Comparison of ENCODE assay signal across 19 cellular contexts in the genomic region with DNA sequence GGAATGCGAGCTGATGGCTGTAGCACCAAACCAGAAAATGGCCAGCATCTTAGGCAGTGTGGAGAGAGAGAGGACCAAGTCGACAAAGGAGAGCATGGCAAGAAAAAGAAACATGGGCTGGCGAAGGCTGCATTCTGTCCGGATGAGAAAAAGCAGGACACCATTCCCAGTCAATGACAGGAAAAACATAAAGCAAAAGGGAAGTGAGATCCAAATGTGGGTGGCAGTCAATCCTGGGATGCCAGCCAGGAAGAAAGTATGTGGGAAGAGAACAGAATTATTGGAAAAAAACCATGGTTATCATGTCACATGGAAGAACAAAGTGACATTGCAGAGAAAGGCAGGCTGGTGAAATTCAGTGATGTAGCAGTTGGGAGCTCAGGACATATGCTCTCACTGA. TPM values are rescaled to one million over a fixed set of nuclear protein-coding genes. Genes with fewer than 3 reads are reported as not detected.
DNase-seq lines count a peak whose midpoint lies in the region; ATAC-seq and TF ChIP-seq lines count a peak whose summit lies in the region.
"Had no signal": no experiment of that assay in that cellular context is flagged by ENCODE, and none has a peak within 500 bp of the region (broad histone marks: within the 10 kb centered on the region; RNA-seq: fewer than 3 reads in every experiment).

No MANE protein-coding gene starts in this region.

- H3K79me1 ChIP-seq in trophoblast cell (ENCODE audit: low read length), result no peaks in the 10 kb centered on the region

- BruUV-seq in Caco-2 (replicated peaks; lab: Mats Ljungman, UMichigan), result no TSS peak

- TF ChIP-seq CTCF in dorsolateral prefrontal cortex (IDR thresholded peaks at IDR 0.05 in 54 of 56, conservative IDR thresholded peaks at IDR 0.05 in 2 of 56; ENCODE audit: low read depth in 1 of 56, partially characterized antibody in 56 of 56) (no peak), Caco-2 (IDR thresholded peaks at IDR 0.05; ENCODE audit: insufficient read depth in 1 of 2, low read depth in 1 of 2, low read length in 1 of 2, severe bottlenecking in 1 of 2, unreplicated experiment in 1 of 2) (no peak), foreskin fibroblast (IDR thresholded peaks at IDR 0.05; ENCODE audit: low read depth, low read length) (no peak)

- H3K27me3 ChIP-seq in dorsolateral prefrontal cortex (no peaks in the 10 kb centered on the region), trophoblast cell (ENCODE audit: insufficient read depth, low read length) (no peaks in the 10 kb centered on the region), Caco-2 (replicated peaks; ENCODE audit: control insufficient read depth, insufficient read depth, low read length) (no peaks in the 10 kb centered on the region)
- H3K27me3 ChIP-seq: BE2C had no signal

- H4K91ac ChIP-seq in trophoblast cell (ENCODE audit: low read depth, low read length), result no peak overlapping the region

- no peak overlapping the region for H3K4ac ChIP-seq in trophoblast cell (ENCODE audit: low read depth, low read length)

- no peak overlapping the region for H2BK120ac ChIP-seq in trophoblast cell (ENCODE audit: insufficient read depth, low read length, poor library complexity)

- no peaks in the 10 kb centered on the region for H3K4me1 Mint-ChIP-seq in Caco-2 (ENCODE audit: low read depth, unreplicated experiment)
- H3K4me1 Mint-ChIP-seq in activated T-helper 17 cell treated with anti-CD3 and anti-CD28 coated beads, Interleukin-2, amount 50 U/mL, for 72 hours, result no peaks in the 10 kb centered on the region
- H3K4me1 Mint-ChIP-seq: CD4-positive, CD25-positive, alpha-beta regulatory T cell; CD8-positive, alpha-beta memory T cell had no signal

- no peak overlapping the region for H3K27ac Mint-ChIP-seq in Caco-2 (ENCODE audit: unreplicated experiment)
- H3K27ac Mint-ChIP-seq in activated T-helper 17 cell treated with anti-CD3 and anti-CD28 coated beads, Interleukin-2, amount 50 U/mL, for 72 hours, result no peak overlapping the region
- H3K27ac Mint-ChIP-seq: CD4-positive, CD25-positive, alpha-beta regulatory T cell; CD8-positive, alpha-beta memory T cell; H9 had no signal

- CTCF ChIA-PET in Caco-2 (lab: Charles Lee), result no interaction called here

- H4K8ac ChIP-seq in trophoblast cell (ENCODE audit: low read depth, low read length), result no peak overlapping the region

- H3K23ac ChIP-seq in trophoblast cell (ENCODE audit: low read length), result peak overlapping the region; percentile 58

- no peaks in the 10 kb centered on the region for H3K36me3 ChIP-seq in trophoblast cell (ENCODE audit: control insufficient read depth in 1 of 2, insufficient read depth in 2 of 2, low read length in 2 of 2)
- no peaks in the 10 kb centered on the region for H3K36me3 ChIP-seq in Caco-2 (ENCODE audit: control insufficient read depth, insufficient read depth, low read length)
- H3K36me3 ChIP-seq: BE2C had no signal

- H2AFZ ChIP-seq in trophoblast cell (ENCODE audit: insufficient read depth, low read length, poor library complexity), result no peak overlapping the region

- no peak for ATAC-seq in activated T-helper 17 cell treated with anti-CD3 and anti-CD28 coated beads, Interleukin-2, amount 50 U/mL, for 72 hours (replicated peaks)

- intact Hi-C loops in dorsolateral prefrontal cortex (cut with DNase I) (no loop called here), Caco-2 (cut with micrococcal nuclease; ENCODE audit: unreplicated experiment) (no loop called here)

- H3K4me3 ChIP-seq in dorsolateral prefrontal cortex, result no peak overlapping the region
- no peak overlapping the region for H3K4me3 ChIP-seq in trophoblast cell (ENCODE audit: low read depth, low read length)
- no peak overlapping the region for H3K4me3 ChIP-seq in Caco-2 (ENCODE audit: low read depth, low read length)
- no peak overlapping the region for H3K4me3 ChIP-seq in foreskin fibroblast (ENCODE audit: low read depth in 1 of 2, low read length in 2 of 2)

- H3K4me2 ChIP-seq in trophoblast cell (ENCODE audit: low read length), result no peak overlapping the region

- H3K9me3 ChIP-seq in trophoblast cell (ENCODE audit: insufficient read depth, low read depth, low read length) (no peaks in the 10 kb centered on the region), Caco-2 (no peaks in the 10 kb centered on the region)
- H3K9me3 ChIP-seq: BE2C had no signal

- H2AK5ac ChIP-seq in trophoblast cell (ENCODE audit: low read length), result no peak overlapping the region

- no peak overlapping the region for H3K14ac ChIP-seq in trophoblast cell (ENCODE audit: low read length)

- POLR2A ChIA-PET in Caco-2 (lab: Charles Lee), result no interaction called here

- H3K4me3 Mint-ChIP-seq in Caco-2 (ENCODE audit: unreplicated experiment), result no peak overlapping the region
- no peak overlapping the region for H3K4me3 Mint-ChIP-seq in activated T-helper 17 cell treated with anti-CD3 and anti-CD28 coated beads, Interleukin-2, amount 50 U/mL, for 72 hours
- H3K4me3 Mint-ChIP-seq: CD4-positive, CD25-positive, alpha-beta regulatory T cell; CD8-positive, alpha-beta memory T cell; H9 had no signal

- no CpG with 5 or more reads among the region's 4 CpGs for WGBS in trophoblast cell (ENCODE audit: extremely low coverage, insufficient coverage, insufficient read length)

- no peak overlapping the region for H3K18ac ChIP-seq in trophoblast cell (ENCODE audit: low read length)

- H3K79me2 ChIP-seq in trophoblast cell (ENCODE audit: control insufficient read depth, insufficient read depth, low read length, poor library complexity), result no peaks in the 10 kb centered on the region

- DNase-seq in dorsolateral prefrontal cortex (peak in 4 of 10 donors; percentile 3 to 45 (median 43)), middle frontal gyrus (ENCODE audit: extremely low spot score, low spot score) (peak; percentile 30), trophoblast cell (no peak), Caco-2 (no peak), foreskin fibroblast (no peak), HUDEP-2 (lab: John Stamatoyannopoulos, UW; ENCODE audit: unreplicated experiment in 76 of 76) (no peak)
- DNase-seq: BE2C; C1 segment of cervical spinal cord; CD4-positive, CD25-positive, alpha-beta regulatory T cell; CD8-positive, alpha-beta memory T cell; COR-L47; DMS79; GF-D8; GOT3; H9; KG1 had no signal

- peak overlapping the region in 34 of 59 donors; percentile 4 to 87 (median 56) for H3K27ac ChIP-seq in dorsolateral prefrontal cortex
- H3K27ac ChIP-seq in trophoblast cell (ENCODE audit: low read depth, low read length), result no peak overlapping the region

- no peak overlapping the region for H4K12ac ChIP-seq in trophoblast cell (ENCODE audit: low read depth, low read length)

- no peaks in the 10 kb centered on the region for H3K4me1 ChIP-seq in trophoblast cell (ENCODE audit: control insufficient read depth in 1 of 2, insufficient read depth in 2 of 2, low read length in 2 of 2)
- H3K4me1 ChIP-seq in Caco-2, result no peaks in the 10 kb centered on the region
- H3K4me1 ChIP-seq: BE2C had no signal

- peaks cover 18% of the 10 kb centered on the region for H3K27me3 Mint-ChIP-seq in Caco-2 (ENCODE audit: insufficient read depth, unreplicated experiment)
- H3K27me3 Mint-ChIP-seq in activated T-helper 17 cell treated with anti-CD3 and anti-CD28 coated beads, Interleukin-2, amount 50 U/mL, for 72 hours, result peaks cover 8% of the 10 kb centered on the region
- H3K27me3 Mint-ChIP-seq: CD4-positive, CD25-positive, alpha-beta regulatory T cell had no signal

- no peak overlapping the region for H3K9ac ChIP-seq in trophoblast cell (ENCODE audit: low read length)

- H3K9me3 Mint-ChIP-seq in Caco-2 (ENCODE audit: unreplicated experiment), result no peaks in the 10 kb centered on the region
- no peaks in the 10 kb centered on the region for H3K9me3 Mint-ChIP-seq in activated T-helper 17 cell treated with anti-CD3 and anti-CD28 coated beads, Interleukin-2, amount 50 U/mL, for 72 hours
- H3K9me3 Mint-ChIP-seq: CD8-positive, alpha-beta memory T cell; H9 had no signal

- H2BK5ac ChIP-seq in trophoblast cell (ENCODE audit: low read depth, low read length, poor library complexity), result no peak overlapping the region

- H2BK12ac ChIP-seq in trophoblast cell (ENCODE audit: low read length), result no peak overlapping the region

- no peaks in the 10 kb centered on the region for H3K36me3 Mint-ChIP-seq in Caco-2 (ENCODE audit: insufficient read depth, unreplicated experiment)
- H3K36me3 Mint-ChIP-seq in activated T-helper 17 cell treated with anti-CD3 and anti-CD28 coated beads, Interleukin-2, amount 50 U/mL, for 72 hours (ENCODE audit: low read depth), result no peaks in the 10 kb centered on the region
- H3K36me3 Mint-ChIP-seq: CD4-positive, CD25-positive, alpha-beta regulatory T cell; CD8-positive, alpha-beta memory T cell had no signal

RNA-seq across cellular contexts. Expression of a gene that starts 36.9 kb away (rescaled TPM):
- total RNA-seq in dorsolateral prefrontal cortex (1 to 10 TPM in 1 of 120 experiments, under 1 TPM in 86, not detected in 33; 0.04 to 1.2 (median 0.13) TPM), Caco-2 (2022) (not detected in 2 replicates)
- 0.03 TPM in 1 of 2 replicates, not detected in the other for polyA plus RNA-seq in trophoblast cell (2013)
- not detected for total RNA-seq in activated T-helper 17 cell treated with anti-CD3 and anti-CD28 coated beads, Interleukin-2, amount 50 U/mL, for 72 hours
- total RNA-seq: A172; CD4-positive, CD25-positive, alpha-beta regulatory T cell; CD8-positive, alpha-beta memory T cell had no signal
- polyA plus RNA-seq: CD4-positive, CD25-positive, alpha-beta regulatory T cell; CD8-positive, alpha-beta memory T cell had no signal

RNA-seq across cellular contexts. Expression of a gene that starts 40.0 kb away (rescaled TPM):
- total RNA-seq in dorsolateral prefrontal cortex (not detected), Caco-2 (2022) (not detected in 2 replicates)
- not detected in 2 replicates for polyA plus RNA-seq in trophoblast cell (2013)
- total RNA-seq in activated T-helper 17 cell treated with anti-CD3 and anti-CD28 coated beads, Interleukin-2, amount 50 U/mL, for 72 hours, result not detected
- total RNA-seq: A172; CD4-positive, CD25-positive, alpha-beta regulatory T cell; CD8-positive, alpha-beta memory T cell; Daoy; H9 had no signal
- polyA plus RNA-seq: CD8-positive, alpha-beta memory T cell had no signal
